ENCODE assay signal across 10 cellular contexts in the genomic region with DNA sequence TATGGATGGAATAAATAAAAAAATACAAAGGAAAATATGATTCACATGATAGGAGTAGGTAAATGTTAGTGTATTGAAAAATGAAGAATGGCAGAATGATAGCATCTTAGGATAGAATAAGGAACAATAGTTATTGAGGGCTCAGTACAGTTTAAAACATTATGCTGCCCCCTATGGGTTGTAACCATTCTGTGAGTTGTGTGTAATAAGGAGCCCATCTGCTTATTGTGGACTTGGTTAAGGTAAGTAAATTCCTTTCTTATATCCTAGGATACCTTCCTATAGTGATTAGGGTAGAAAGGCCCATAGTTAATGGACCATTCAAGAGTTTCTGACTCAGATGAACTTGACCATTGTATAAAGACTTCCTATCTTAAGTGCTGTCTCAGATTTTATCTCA.
DNase-seq lines count a peak whose midpoint lies in the region; ATAC-seq, FAIRE-seq and TF ChIP-seq lines count a peak whose summit lies in the region.
"Had no signal": no experiment of that assay in that cellular context is flagged by ENCODE, and none has a peak within 500 bp of the region (broad histone marks: within the 10 kb centered on the region; RNA-seq: fewer than 3 reads in every experiment).

No MANE protein-coding gene starts in this region.

- H3K9me3 ChIP-seq in liver (ENCODE audit: control insufficient read depth in 4 of 4, low read length in 3 of 4) (no peaks in the 10 kb centered on the region), HepG2 (ENCODE audit: low read length) (peaks cover 10% of the 10 kb centered on the region), Caco-2 (no peaks in the 10 kb centered on the region)

- H3K36me3 ChIP-seq in liver (ENCODE audit: control insufficient read depth in 4 of 4, insufficient read depth in 3 of 4, low read depth in 1 of 4, low read length in 3 of 4): no peaks in the 10 kb centered on the region
- H3K36me3 ChIP-seq in HepG2 (replicated peaks in 1 of 2; ENCODE audit: control insufficient read depth in 1 of 2, insufficient read depth in 2 of 2, low read length in 2 of 2): no peaks in the 10 kb centered on the region
- H3K36me3 ChIP-seq in Caco-2 (ENCODE audit: control insufficient read depth, insufficient read depth, low read length): no peaks in the 10 kb centered on the region

- no peaks in the 10 kb centered on the region for H3K27me3 Mint-ChIP-seq in Caco-2 (ENCODE audit: insufficient read depth, unreplicated experiment)

- no peak overlapping the region for H3K4me2 ChIP-seq in HepG2 (ENCODE audit: low read depth, low read length)

- POLR2A ChIA-PET in HepG2 (lab: Yijun Ruan, JAX) (no interaction called here), Caco-2 (lab: Charles Lee) (no interaction called here)

- intact Hi-C loops in HepG2 (cut with micrococcal nuclease; ENCODE audit: unreplicated experiment) (no loop called here), Caco-2 (cut with micrococcal nuclease; ENCODE audit: unreplicated experiment) (no loop called here)

- in situ Hi-C loops in HepG2 (cut with HindIII; ENCODE audit: extremely low pct_ligation_motif_present, low pct_unique_long_range_greater_than_20kb): no loop called here

- TF ChIP-seq CTCF in liver (IDR thresholded peaks at IDR 0.05; ENCODE audit: low read depth, low read length, missing input control) (peak; percentile 14), HepG2 (CRISPR knock-in tag; IDR thresholded peaks at IDR 0.05) (no peak), Caco-2 (IDR thresholded peaks at IDR 0.05; ENCODE audit: insufficient read depth in 1 of 2, low read depth in 1 of 2, low read length in 1 of 2, severe bottlenecking in 1 of 2, unreplicated experiment in 1 of 2) (no peak)

- H3K9ac ChIP-seq in liver (ENCODE audit: low read depth in 1 of 2, low read length in 2 of 2) (no peak overlapping the region), HepG2 (ENCODE audit: insufficient read depth, low read depth, low read length) (no peak overlapping the region)

- no peaks in the 10 kb centered on the region for H3K9me3 Mint-ChIP-seq in Caco-2 (ENCODE audit: unreplicated experiment)
- H3K9me3 Mint-ChIP-seq: mesothelial cell of epicardium had no signal

- no peak for DNase-seq in HepG2 (ENCODE audit: low spot score)
- DNase-seq in OCI-M1 (lab: John Stamatoyannopoulos, UW): peak; percentile 75
- DNase-seq in frontal cortex (ENCODE audit: low spot score in 2 of 2): peak; percentile 1
- no peak for DNase-seq in activated CD8-positive, alpha-beta memory T cell treated with anti-CD3 and anti-CD28 coated beads, Interleukin-2, amount 50 U/mL, for 48 hours
- no peak for DNase-seq in EL
- DNase-seq in Caco-2: no peak
- DNase-seq: activated CD4-positive, CD25-positive, alpha-beta regulatory T cell had no signal

- H3K27me3 ChIP-seq in liver (ENCODE audit: control insufficient read depth in 4 of 4, insufficient read depth in 4 of 4, low read length in 3 of 4): no peaks in the 10 kb centered on the region
- no peaks in the 10 kb centered on the region for H3K27me3 ChIP-seq in HepG2 (ENCODE audit: control insufficient read depth in 1 of 2, insufficient read depth in 2 of 2, low read length in 2 of 2)
- H3K27me3 ChIP-seq in Caco-2 (replicated peaks; ENCODE audit: control insufficient read depth, insufficient read depth, low read length): no peaks in the 10 kb centered on the region

- FAIRE-seq in HepG2 (lab: Jason Lieb, UNC) (no peak), frontal cortex (lab: Jason Lieb, UNC) (peak; percentile 60)

- H4K20me1 ChIP-seq in HepG2 (ENCODE audit: insufficient read depth, low read length): no peaks in the 10 kb centered on the region

- TF ChIP-seq RAD21 in liver (IDR thresholded peaks at IDR 0.05): peak; percentile 31 to 56
- TF ChIP-seq RAD21 in HepG2 (CRISPR knock-in tag; IDR thresholded peaks at IDR 0.05): no peak

- H3K79me2 ChIP-seq in HepG2 (ENCODE audit: insufficient read depth, low read length): no peaks in the 10 kb centered on the region

- ATAC-seq in HepG2 (no peak), HG02571 (IDR thresholded peaks at IDR 0.05; ENCODE audit: unreplicated experiment) (no peak)

- H3K4me3 Mint-ChIP-seq in Caco-2 (ENCODE audit: unreplicated experiment): no peak overlapping the region
- H3K4me3 Mint-ChIP-seq: mesothelial cell of epicardium had no signal

- H3K4me1 ChIP-seq in liver (ENCODE audit: control insufficient read depth in 4 of 4, insufficient read depth in 4 of 4, low read length in 3 of 4) (no peaks in the 10 kb centered on the region), HepG2 (ENCODE audit: insufficient read depth, low read length) (no peaks in the 10 kb centered on the region), Caco-2 (no peaks in the 10 kb centered on the region)

- CTCF ChIA-PET in HepG2 (lab: Yijun Ruan, JAX; ENCODE audit: low intra/inter-chr PET ratio, low total read pairs): no interaction called here
- CTCF ChIA-PET in Caco-2 (lab: Charles Lee): interaction anchor here (0.6 kb wide), 1 partner anchor 133 kb away, joined by 5 read pairs; no protein-coding TSS in a partner anchor

- H3K4me3 ChIP-seq in liver (ENCODE audit: low read depth in 1 of 3, low read length in 3 of 3) (no peak overlapping the region), HepG2 (replicated peaks in 1 of 3; ENCODE audit: insufficient read depth in 1 of 3, low read depth in 2 of 3, low read length in 3 of 3) (no peak overlapping the region), Caco-2 (ENCODE audit: low read depth, low read length) (no peak overlapping the region)

- no peak for TF ChIP-seq POLR2A in HepG2 (IDR thresholded peaks at IDR 0.05; ENCODE audit: insufficient read depth in 1 of 2, low read depth in 2 of 2, low read length in 2 of 2)

- no peak overlapping the region for H3K27ac Mint-ChIP-seq in Caco-2 (ENCODE audit: unreplicated experiment)
- H3K27ac Mint-ChIP-seq: mesothelial cell of epicardium had no signal

- TF ChIP-seq EP300 in HepG2 (IDR thresholded peaks at IDR 0.05; ENCODE audit: low read depth in 2 of 2, low read length in 2 of 2) (no peak), HepG2 (CRISPR knock-in tag; IDR thresholded peaks at IDR 0.05; ENCODE audit: borderline replicate concordance) (no peak)

- BruUV-seq in HepG2 (replicated peaks; lab: Mats Ljungman, UMichigan): no TSS peak
- BruUV-seq in Caco-2 (replicated peaks; lab: Mats Ljungman, UMichigan): no TSS peak

- H3K27ac ChIP-seq in liver (ENCODE audit: low read depth in 1 of 2, low read length in 2 of 2) (no peak overlapping the region), HepG2 (ENCODE audit: extremely low read length, insufficient read depth, low read length) (no peak overlapping the region)

- H2AFZ ChIP-seq in HepG2 (ENCODE audit: low read length): no peak overlapping the region

- no peaks in the 10 kb centered on the region for H3K4me1 Mint-ChIP-seq in Caco-2 (ENCODE audit: low read depth, unreplicated experiment)

- no peaks in the 10 kb centered on the region for H3K36me3 Mint-ChIP-seq in Caco-2 (ENCODE audit: insufficient read depth, unreplicated experiment)
- H3K36me3 Mint-ChIP-seq: mesothelial cell of epicardium had no signal

TF ChIP-seq in liver, 16 proteins besides CTCF, POLR2A, EP300 and RAD21 (continues in another document):
- TF ChIP-seq, protein P1, sequence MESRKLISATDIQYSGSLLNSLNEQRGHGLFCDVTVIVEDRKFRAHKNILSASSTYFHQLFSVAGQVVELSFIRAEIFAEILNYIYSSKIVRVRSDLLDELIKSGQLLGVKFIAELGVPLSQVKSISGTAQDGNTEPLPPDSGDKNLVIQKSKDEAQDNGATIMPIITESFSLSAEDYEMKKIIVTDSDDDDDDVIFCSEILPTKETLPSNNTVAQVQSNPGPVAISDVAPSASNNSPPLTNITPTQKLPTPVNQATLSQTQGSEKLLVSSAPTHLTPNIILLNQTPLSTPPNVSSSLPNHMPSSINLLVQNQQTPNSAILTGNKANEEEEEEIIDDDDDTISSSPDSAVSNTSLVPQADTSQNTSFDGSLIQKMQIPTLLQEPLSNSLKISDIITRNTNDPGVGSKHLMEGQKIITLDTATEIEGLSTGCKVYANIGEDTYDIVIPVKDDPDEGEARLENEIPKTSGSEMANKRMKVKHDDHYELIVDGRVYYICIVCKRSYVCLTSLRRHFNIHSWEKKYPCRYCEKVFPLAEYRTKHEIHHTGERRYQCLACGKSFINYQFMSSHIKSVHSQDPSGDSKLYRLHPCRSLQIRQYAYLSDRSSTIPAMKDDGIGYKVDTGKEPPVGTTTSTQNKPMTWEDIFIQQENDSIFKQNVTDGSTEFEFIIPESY (IDR thresholded peaks at IDR 0.05): no peak
- TF ChIP-seq RXRA (IDR thresholded peaks at IDR 0.05) (no peak), SP1 (IDR thresholded peaks at IDR 0.05) (no peak), GABPA (IDR thresholded peaks at IDR 0.05 in 1 of 2, conservative IDR thresholded peaks at IDR 0.05 in 1 of 2) (no peak)

TF ChIP-seq in HepG2, 621 proteins besides CTCF, POLR2A, EP300 and RAD21 (continues in another document):
- no peak for TF ChIP-seq ZNF256 (CRISPR knock-in tag; conservative IDR thresholded peaks at IDR 0.05)
- TF ChIP-seq, protein P2, sequence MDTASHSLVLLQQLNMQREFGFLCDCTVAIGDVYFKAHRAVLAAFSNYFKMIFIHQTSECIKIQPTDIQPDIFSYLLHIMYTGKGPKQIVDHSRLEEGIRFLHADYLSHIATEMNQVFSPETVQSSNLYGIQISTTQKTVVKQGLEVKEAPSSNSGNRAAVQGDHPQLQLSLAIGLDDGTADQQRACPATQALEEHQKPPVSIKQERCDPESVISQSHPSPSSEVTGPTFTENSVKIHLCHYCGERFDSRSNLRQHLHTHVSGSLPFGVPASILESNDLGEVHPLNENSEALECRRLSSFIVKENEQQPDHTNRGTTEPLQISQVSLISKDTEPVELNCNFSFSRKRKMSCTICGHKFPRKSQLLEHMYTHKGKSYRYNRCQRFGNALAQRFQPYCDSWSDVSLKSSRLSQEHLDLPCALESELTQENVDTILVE (CRISPR knock-in tag; IDR thresholded peaks at IDR 0.05): no peak
- TF ChIP-seq SIN3B (IDR thresholded peaks at IDR 0.05; ENCODE audit: low read length): no peak
- TF ChIP-seq ZNF253 (CRISPR knock-in tag; IDR thresholded peaks at IDR 0.05; ENCODE audit: borderline replicate concordance): no peak
- TF ChIP-seq, protein P3, sequence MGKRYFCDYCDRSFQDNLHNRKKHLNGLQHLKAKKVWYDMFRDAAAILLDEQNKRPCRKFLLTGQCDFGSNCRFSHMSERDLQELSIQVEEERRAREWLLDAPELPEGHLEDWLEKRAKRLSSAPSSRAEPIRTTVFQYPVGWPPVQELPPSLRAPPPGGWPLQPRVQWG (CRISPR knock-in tag; IDR thresholded peaks at IDR 0.05; ENCODE audit: borderline replicate concordance, low read depth): no peak

Comparison
In these comparisons a context has a peak if more than half of its experiments do, and no peak if none do; other contexts are left out.
1. DNase-seq: peak in OCI-M1 (single experiment) and frontal cortex (2 of 2); none in HepG2 (single experiment), activated CD8-positive, alpha-beta memory T cell treated with anti-CD3 and anti-CD28 coated beads, Interleukin-2, amount 50 U/mL, for 48 hours (single experiment), EL (single experiment) and Caco-2 (0 of 2).